In genomic region chr18:12398625-12399024, GRCh38 we compare ENCODE assay signal across 1 cellular context.
TF ChIP-seq lines count a peak whose summit lies in the region.

No MANE protein-coding gene starts in this region.

TF ChIP-seq in K562, 482 proteins besides CTCF, POLR2A, EP300 and RAD21 (continued from another document):
- TF ChIP-seq, protein P1, sequence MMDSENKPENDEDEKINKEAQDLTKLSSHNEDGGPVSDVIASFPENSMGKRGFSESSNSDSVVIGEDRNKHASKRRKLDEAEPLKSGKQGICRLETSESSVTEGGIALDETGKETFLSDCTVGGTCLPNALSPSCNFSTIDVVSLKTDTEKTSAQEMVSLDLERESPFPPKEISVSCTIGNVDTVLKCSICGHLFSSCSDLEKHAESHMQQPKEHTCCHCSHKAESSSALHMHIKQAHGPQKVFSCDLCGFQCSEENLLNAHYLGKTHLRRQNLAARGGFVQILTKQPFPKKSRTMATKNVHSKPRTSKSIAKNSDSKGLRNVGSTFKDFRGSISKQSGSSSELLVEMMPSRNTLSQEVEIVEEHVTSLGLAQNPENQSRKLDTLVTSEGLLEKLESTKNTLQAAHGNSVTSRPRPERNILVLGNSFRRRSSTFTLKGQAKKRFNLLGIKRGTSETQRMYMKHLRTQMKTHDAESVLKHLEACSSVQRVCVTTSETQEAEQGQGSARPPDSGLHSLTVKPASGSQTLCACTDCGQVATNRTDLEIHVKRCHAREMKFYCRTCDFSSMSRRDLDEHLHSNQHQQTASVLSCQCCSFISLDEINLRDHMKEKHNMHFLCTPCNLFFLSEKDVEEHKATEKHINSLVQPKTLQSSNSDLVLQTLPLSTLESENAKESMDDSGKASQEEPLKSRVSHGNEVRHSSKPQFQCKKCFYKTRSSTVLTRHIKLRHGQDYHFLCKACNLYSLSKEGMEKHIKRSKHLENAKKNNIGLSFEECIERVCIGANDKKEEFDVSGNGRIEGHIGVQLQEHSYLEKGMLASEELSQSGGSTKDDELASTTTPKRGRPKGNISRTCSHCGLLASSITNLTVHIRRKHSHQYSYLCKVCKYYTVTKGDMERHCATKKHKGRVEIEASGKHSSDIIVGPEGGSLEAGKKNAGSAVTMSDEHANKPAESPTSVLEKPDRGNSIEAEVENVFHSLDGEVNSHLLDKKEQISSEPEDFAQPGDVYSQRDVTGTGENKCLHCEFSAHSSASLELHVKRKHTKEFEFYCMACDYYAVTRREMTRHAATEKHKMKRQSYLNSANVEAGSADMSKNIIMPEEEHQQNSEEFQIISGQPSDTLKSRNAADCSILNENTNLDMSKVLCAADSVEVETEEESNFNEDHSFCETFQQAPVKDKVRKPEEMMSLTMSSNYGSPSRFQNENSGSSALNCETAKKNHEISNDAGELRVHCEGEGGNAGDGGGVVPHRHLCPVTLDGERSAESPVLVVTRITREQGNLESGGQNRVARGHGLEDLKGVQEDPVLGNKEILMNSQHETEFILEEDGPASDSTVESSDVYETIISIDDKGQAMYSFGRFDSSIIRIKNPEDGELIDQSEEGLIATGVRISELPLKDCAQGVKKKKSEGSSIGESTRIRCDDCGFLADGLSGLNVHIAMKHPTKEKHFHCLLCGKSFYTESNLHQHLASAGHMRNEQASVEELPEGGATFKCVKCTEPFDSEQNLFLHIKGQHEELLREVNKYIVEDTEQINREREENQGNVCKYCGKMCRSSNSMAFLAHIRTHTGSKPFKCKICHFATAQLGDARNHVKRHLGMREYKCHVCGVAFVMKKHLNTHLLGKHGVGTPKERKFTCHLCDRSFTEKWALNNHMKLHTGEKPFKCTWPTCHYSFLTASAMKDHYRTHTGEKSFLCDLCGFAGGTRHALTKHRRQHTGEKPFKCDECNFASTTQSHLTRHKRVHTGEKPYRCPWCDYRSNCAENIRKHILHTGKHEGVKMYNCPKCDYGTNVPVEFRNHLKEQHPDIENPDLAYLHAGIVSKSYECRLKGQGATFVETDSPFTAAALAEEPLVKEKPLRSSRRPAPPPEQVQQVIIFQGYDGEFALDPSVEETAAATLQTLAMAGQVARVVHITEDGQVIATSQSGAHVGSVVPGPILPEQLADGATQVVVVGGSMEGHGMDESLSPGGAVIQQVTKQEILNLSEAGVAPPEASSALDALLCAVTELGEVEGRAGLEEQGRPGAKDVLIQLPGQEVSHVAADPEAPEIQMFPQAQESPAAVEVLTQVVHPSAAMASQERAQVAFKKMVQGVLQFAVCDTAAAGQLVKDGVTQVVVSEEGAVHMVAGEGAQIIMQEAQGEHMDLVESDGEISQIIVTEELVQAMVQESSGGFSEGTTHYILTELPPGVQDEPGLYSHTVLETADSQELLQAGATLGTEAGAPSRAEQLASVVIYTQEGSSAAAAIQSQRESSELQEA (IDR thresholded peaks at IDR 0.05; ENCODE audit: low read depth), result no peak
TF ChIP-seq in K562: peak in this region for 1.
